ENCODE assay signal across 28 cellular contexts in genomic region chr16:22278418-22278817, GRCh38.
"Had no signal": no experiment of that assay in that cellular context is flagged by ENCODE, and none has a peak within 500 bp of the region (broad histone marks: within the 10 kb centered on the region; RNA-seq: fewer than 3 reads in every experiment).

No MANE protein-coding gene starts in this region.

- H3K27me3 ChIP-seq: brain microvascular endothelial cell, esophagus muscularis mucosa, foreskin keratinocyte, ovary, right lobe of liver, testis, vagina had no signal

- H3K4me1 ChIP-seq: esophagus muscularis mucosa, foreskin keratinocyte, right lobe of liver, testis, vagina had no signal

- H3K9me3 Mint-ChIP-seq: activated CD4-positive, alpha-beta memory T cell treated with anti-CD3 and anti-CD28 coated beads, Interleukin-2, amount 10 ng/mL, durations not matched to agents 7 days and 5 days; activated CD4-positive, alpha-beta T cell treated with anti-CD3 and anti-CD28 coated beads, Interleukin-2, amount 10 ng/mL, durations not matched to agents 7 days and 5 days; activated T-cell treated with anti-CD3 and anti-CD28 coated beads, Interleukin-2, amount 50 U/mL, for 24 hours; naive B cell; T-cell had no signal

- H3K4me3 ChIP-seq: esophagus muscularis mucosa, ovary, right lobe of liver, testis, vagina had no signal

- DNase-seq: activated CD4-positive, alpha-beta memory T cell treated with anti-CD3 and anti-CD28 coated beads, Interleukin-2, amount 10 ng/mL, durations not matched to agents 7 days and 5 days; activated CD4-positive, alpha-beta T cell treated with anti-CD3 and anti-CD28 coated beads for 1 hour; activated CD4-positive, alpha-beta T cell treated with anti-CD3 and anti-CD28 coated beads, Interleukin-2, amount 10 ng/mL, durations not matched to agents 7 days and 5 days; activated CD8-positive, alpha-beta memory T cell treated with anti-CD3 and anti-CD28 coated beads, Interleukin-2, amount 50 U/mL, for 48 hours; activated gamma-delta T cell treated with Interleukin-2 at 50 U/mL for 16 hours; activated naive CD4-positive, alpha-beta T cell treated with anti-CD3 and anti-CD28 coated beads, Interleukin-2, amount 50 U/mL, for 16 hours; activated T-cell treated with anti-CD3 and anti-CD28 coated beads, Interleukin-2, amount 50 U/mL, for 24 hours; amniotic stem cell; brain microvascular endothelial cell; caudate nucleus; cortex of kidney; foreskin keratinocyte; left ventricle myocardium superior; naive B cell; nephron progenitor cell; ovary; right lobe of liver; stimulated activated CD4-positive, alpha-beta T cell treated with anti-CD3 and anti-CD28 coated beads, Interleukin-2, amount 100 ng/mL, for 48 hours; stimulated activated naive CD4-positive, alpha-beta T cell treated with Interleukin-2 at 50 U/mL for 16 hours; T-cell; T-helper 9 cell; testis; trophoblast cell had no signal

- H3K27me3 Mint-ChIP-seq: activated CD4-positive, alpha-beta memory T cell treated with anti-CD3 and anti-CD28 coated beads, Interleukin-2, amount 10 ng/mL, durations not matched to agents 7 days and 5 days; activated CD4-positive, alpha-beta T cell treated with anti-CD3 and anti-CD28 coated beads, Interleukin-2, amount 10 ng/mL, durations not matched to agents 7 days and 5 days; activated T-cell treated with anti-CD3 and anti-CD28 coated beads, Interleukin-2, amount 50 U/mL, for 24 hours; naive B cell; progenitor cell of endocrine pancreas; T-cell had no signal

- H3K36me3 ChIP-seq: ovary had no signal

- H3K27ac Mint-ChIP-seq: activated CD4-positive, alpha-beta memory T cell treated with anti-CD3 and anti-CD28 coated beads, Interleukin-2, amount 10 ng/mL, durations not matched to agents 7 days and 5 days; activated CD4-positive, alpha-beta T cell treated with anti-CD3 and anti-CD28 coated beads, Interleukin-2, amount 10 ng/mL, durations not matched to agents 7 days and 5 days; activated T-cell treated with anti-CD3 and anti-CD28 coated beads, Interleukin-2, amount 50 U/mL, for 24 hours; nephron progenitor cell; progenitor cell of endocrine pancreas; T-cell had no signal

- FAIRE-seq: astrocyte, islet of Langerhans had no signal

- H3K4me1 Mint-ChIP-seq: activated CD4-positive, alpha-beta T cell treated with anti-CD3 and anti-CD28 coated beads, Interleukin-2, amount 10 ng/mL, durations not matched to agents 7 days and 5 days; naive B cell; nephron progenitor cell; T-cell had no signal

- H3K4me3 Mint-ChIP-seq: activated CD4-positive, alpha-beta memory T cell treated with anti-CD3 and anti-CD28 coated beads, Interleukin-2, amount 10 ng/mL, durations not matched to agents 7 days and 5 days; activated CD4-positive, alpha-beta T cell treated with anti-CD3 and anti-CD28 coated beads, Interleukin-2, amount 10 ng/mL, durations not matched to agents 7 days and 5 days; activated T-cell treated with anti-CD3 and anti-CD28 coated beads, Interleukin-2, amount 50 U/mL, for 24 hours; naive B cell; nephron progenitor cell; T-cell had no signal

- H3K9me3 ChIP-seq: esophagus muscularis mucosa, ovary, right lobe of liver, testis, vagina had no signal

- ATAC-seq: foreskin keratinocyte, left ventricle myocardium superior, right lobe of liver, T-cell had no signal

- H3K27ac ChIP-seq: brain microvascular endothelial cell, esophagus muscularis mucosa, foreskin keratinocyte, ovary, right lobe of liver, testis, vagina had no signal
